ENCODE assay signal across 21 cellular contexts in the genomic region with DNA sequence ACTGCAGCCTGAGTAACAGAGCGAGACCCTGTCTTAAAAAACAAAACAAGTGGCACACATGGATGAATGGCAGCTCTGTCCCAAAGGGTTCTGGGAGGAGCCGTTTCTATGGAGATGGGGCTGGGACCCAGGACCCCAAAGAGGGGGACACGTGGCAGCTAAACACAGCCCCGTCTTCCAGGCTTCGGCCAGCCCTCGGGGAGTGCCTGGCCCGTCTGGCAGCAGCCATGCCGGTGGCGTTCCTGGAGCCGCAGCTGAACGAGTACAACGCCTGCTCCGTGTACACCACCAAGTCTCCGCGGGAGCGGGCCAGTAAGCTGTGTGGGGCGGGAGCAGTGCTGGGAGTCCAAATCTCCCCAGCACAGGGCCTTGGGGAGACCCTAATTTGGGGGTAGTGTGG.
"Had no signal": no experiment of that assay in that cellular context is flagged by ENCODE, and none has a peak within 500 bp of the region (broad histone marks: within the 10 kb centered on the region; RNA-seq: fewer than 3 reads in every experiment).

No MANE protein-coding gene starts in this region.

- H3K36me3 ChIP-seq: colonic mucosa, left ventricle myocardium inferior, pancreas, spleen had no signal

- H3K36me3 Mint-ChIP-seq: activated naive CD4-positive, alpha-beta T cell treated with anti-CD3 and anti-CD28 coated beads, Interleukin-2, amount 50 U/mL, for 72 hours; naive B cell had no signal

- H3K27me3 ChIP-seq: body of pancreas, colonic mucosa, pancreas, testis had no signal

- H3K4me3 Mint-ChIP-seq: nephron progenitor cell had no signal

- H3K27ac Mint-ChIP-seq: activated T-cell treated with anti-CD3 and anti-CD28 coated beads, Interleukin-2, amount 50 U/mL, for 72 hours; nephron progenitor cell had no signal

- H3K9me3 ChIP-seq: body of pancreas, colonic mucosa, left ventricle myocardium inferior, pancreas, spleen, testis had no signal

- FAIRE-seq: pancreas, urothelium cell line had no signal

- H3K4me3 ChIP-seq: body of pancreas, colonic mucosa, lung, pancreas, testis had no signal

- H3K4me1 ChIP-seq: colonic mucosa, pancreas, testis had no signal

- H3K27ac ChIP-seq: body of pancreas, colonic mucosa, left ventricle myocardium inferior, pancreas, testis, VCaP had no signal

- DNase-seq: activated CD4-positive, alpha-beta T cell treated with anti-CD3 and anti-CD28 coated beads for 4 hours; activated CD4-positive, alpha-beta T cell treated with anti-CD3 and anti-CD28 coated beads, Interleukin-2, amount 50 U/mL, for 4 hours; activated T-cell treated with anti-CD3 and anti-CD28 coated beads for 4 hours; activated T-cell treated with anti-CD3 and anti-CD28 coated beads, Interleukin-2, amount 50 U/mL, for 72 hours; body of pancreas; colonic mucosa; effector memory CD4-positive, alpha-beta T cell; islet precursor cell; left ventricle myocardium inferior; naive B cell; nephron progenitor cell; right cardiac atrium; spleen; T-helper 1 cell; testis; trophoblast cell had no signal

- H3K9me3 Mint-ChIP-seq: activated naive CD4-positive, alpha-beta T cell treated with anti-CD3 and anti-CD28 coated beads, Interleukin-2, amount 50 U/mL, for 72 hours; activated T-cell treated with anti-CD3 and anti-CD28 coated beads, Interleukin-2, amount 50 U/mL, for 72 hours; naive B cell; nephron progenitor cell had no signal
